Comparison of ENCODE assay signal across 4 cellular contexts in genomic region chr19:36041092-36041491, GRCh38. TPM values are rescaled to one million over a fixed set of nuclear protein-coding genes. Genes with fewer than 3 reads are reported as not detected.
DNase-seq lines count a peak whose midpoint lies in the region; ATAC-seq and TF ChIP-seq lines count a peak whose summit lies in the region.
"Not testable (repeated sequence)": the region's sequence is repeated elsewhere in the genome, so short reads cannot be mapped to it uniquely, and the experiment has no call there.

No MANE protein-coding gene starts in this region.

- H3K9ac ChIP-seq in IMR-90 (ENCODE audit: low read depth, low read length); neural progenitor cell: not testable (repeated sequence)

- not testable (repeated sequence) for H3K4me3 ChIP-seq in IMR-90 (ENCODE audit: insufficient read depth, low read depth, low read length); esophagus squamous epithelium; neural progenitor cell; vagina

- not testable (repeated sequence) for TF ChIP-seq RAD21 in IMR-90 (IDR thresholded peaks at IDR 0.05; ENCODE audit: low read length)

- 100% methylated on average over 1 of the region's 6 CpGs; no CpG with 5 or more reads in 1 of the 2 experiments for WGBS in IMR-90 (ENCODE audit: extremely low coverage in 2 of 2, insufficient read length in 1 of 2), 2 experiments
- WGBS in esophagus squamous epithelium, 2 donors = 81 to 88% methylated on average over 6 of the region's 6 CpGs

- not testable (repeated sequence) for H3K9me1 ChIP-seq in IMR-90 (ENCODE audit: insufficient read depth, low read length)

- not testable (repeated sequence) for H3K4me1 ChIP-seq in IMR-90 (ENCODE audit: control insufficient read depth, insufficient read depth, low read length); neural progenitor cell; vagina
- H3K4me1 ChIP-seq in esophagus squamous epithelium = peaks cover 0 to 28% (median 0%) of the 10 kb centered on the region in 3 donors

- POLR2A ChIA-PET in IMR-90 (lab: Charles Lee; ENCODE audit: unreplicated experiment) = not testable (repeated sequence)

- H4K91ac ChIP-seq in IMR-90 (ENCODE audit: insufficient read depth, low read depth, low read length) = peak overlapping the region; percentile 51

- not testable (repeated sequence) for H3K27me3 ChIP-seq in IMR-90 (ENCODE audit: control insufficient read depth, insufficient read depth, low read length); esophagus squamous epithelium; neural progenitor cell; vagina

- peak overlapping the region; percentile 89 for H3K27ac Mint-ChIP-seq in neural progenitor cell

- intact Hi-C loops in IMR-90 (cut with micrococcal nuclease); esophagus squamous epithelium (cut with DNase I); vagina (cut with DNase I): not testable (repeated sequence)

- peak overlapping the region; percentile 65 for H3K18ac ChIP-seq in IMR-90 (ENCODE audit: low read depth, low read length)

- H3K9me3 ChIP-seq in IMR-90 (ENCODE audit: control insufficient read depth, insufficient read depth, low read length); esophagus squamous epithelium; neural progenitor cell (ENCODE audit: low read depth); vagina: not testable (repeated sequence)

- not testable (repeated sequence) for H3K36me3 Mint-ChIP-seq in neural progenitor cell

- peak overlapping the region; percentile 93 for H3K4ac ChIP-seq in IMR-90 (ENCODE audit: low read depth, low read length)

- CTCF ChIA-PET in IMR-90 (lab: Yijun Ruan, JAX) = interaction anchor here (1.1 kb wide), 1 partner anchor 11 kb away, joined by 6 read pairs; no protein-coding TSS in a partner anchor

- H3K4me3 Mint-ChIP-seq in neural progenitor cell = peak overlapping the region; percentile 14

- not testable (repeated sequence) for H3K79me2 ChIP-seq in neural progenitor cell (ENCODE audit: low read depth)

- dilution Hi-C loops in IMR-90 (cut with HindIII; ENCODE audit: low sequenced_read_pairs, unreplicated experiment) = not testable (repeated sequence)

- H2BK5ac ChIP-seq in IMR-90 (ENCODE audit: low read depth, low read length, poor library complexity, severe bottlenecking) = peak overlapping the region; percentile 58

- not testable (repeated sequence) for H2AK9ac ChIP-seq in IMR-90 (replicated peaks; ENCODE audit: low read depth, low read length, poor library complexity)

- not testable (repeated sequence) for H3K27me3 Mint-ChIP-seq in neural progenitor cell (ENCODE audit: insufficient read depth, low read depth)

- peak overlapping the region; percentile 35; the same call in 1 of the 2 replicates for H3K27ac ChIP-seq in IMR-90 (ENCODE audit: insufficient read depth, low read length)
- H3K27ac ChIP-seq in esophagus squamous epithelium = peak overlapping the region in 3 of 4 donors; percentile 33 to 65 (median 61)
- H3K27ac ChIP-seq in neural progenitor cell = not testable (repeated sequence)
- H3K27ac ChIP-seq in vagina = peak overlapping the region; percentile 69

- peaks cover 12% of the 10 kb centered on the region for H3K4me1 Mint-ChIP-seq in neural progenitor cell

- not testable (repeated sequence) for H3F3A ChIP-seq in neural progenitor cell (ENCODE audit: low read depth)

- not testable (repeated sequence) for TF ChIP-seq CTCF in IMR-90 (conservative IDR thresholded peaks at IDR 0.05; ENCODE audit: low read depth, low read length); esophagus squamous epithelium (IDR thresholded peaks at IDR 0.05); neural progenitor cell (IDR thresholded peaks at IDR 0.05); vagina (IDR thresholded peaks at IDR 0.05)

- in situ Hi-C loops in IMR-90 (cut with MboI; ENCODE audit: low sequenced_read_pairs) = not testable (repeated sequence)

- H2AK5ac ChIP-seq in IMR-90 (ENCODE audit: low read depth, low read length) = peak overlapping the region; percentile 46; the same call in 1 of the 2 replicates

- not testable (repeated sequence) for ATAC-seq in IMR-90 (ENCODE audit: low read depth)

- H3K14ac ChIP-seq in IMR-90 (replicated peaks; ENCODE audit: low read depth, low read length) = peak overlapping the region; percentile 32; the same call in 1 of the 2 replicates

- not testable (repeated sequence) for DNase-seq in IMR-90; esophagus squamous epithelium (lab: John Stamatoyannopoulos, UW); neural progenitor cell (ENCODE audit: low spot score); vagina (ENCODE audit: extremely low spot score in 2 of 2)

- not testable (repeated sequence) for H3K56ac ChIP-seq in IMR-90 (ENCODE audit: extremely low read depth, insufficient read depth, low read length)

- H3K79me1 ChIP-seq in IMR-90 (ENCODE audit: low read depth in 1 of 2, low read length in 2 of 2) = peaks cover 0 to 21% of the 10 kb centered on the region in 2 experiments; a peak in 3 of 4 replicates

- H4K8ac ChIP-seq in IMR-90 (ENCODE audit: low read depth in 2 of 2, low read length in 2 of 2) = peak overlapping the region; percentile 63 to 90

- TF ChIP-seq POLR2A in IMR-90 (IDR thresholded peaks at IDR 0.05; ENCODE audit: low read depth, low read length); esophagus squamous epithelium (IDR thresholded peaks at IDR 0.05); vagina (IDR thresholded peaks at IDR 0.05): not testable (repeated sequence)

- not testable (repeated sequence) for H2AFZ ChIP-seq in IMR-90 (replicated peaks; ENCODE audit: low read length, poor library complexity); neural progenitor cell (replicated peaks)

- not testable (repeated sequence) for BruUV-seq in IMR-90 (replicated peaks; lab: Mats Ljungman, UMichigan)

- H2BK120ac ChIP-seq in IMR-90 (ENCODE audit: low read depth, low read length) = peak overlapping the region; percentile 89

- H3K23ac ChIP-seq in IMR-90 (ENCODE audit: low read depth, low read length) = peak overlapping the region; percentile 79; the same call in 1 of the 2 replicates

- peak overlapping the region; percentile 78 for H4K5ac ChIP-seq in IMR-90 (ENCODE audit: low read depth, low read length)

- H3K4me2 ChIP-seq in IMR-90 (ENCODE audit: low read depth, low read length); neural progenitor cell: not testable (repeated sequence)

- not testable (repeated sequence) for H3K36me3 ChIP-seq in IMR-90 (ENCODE audit: control insufficient read depth, insufficient read depth, low read length); neural progenitor cell; vagina
- peaks cover 0 to 26% (median 0%) of the 10 kb centered on the region in 3 donors for H3K36me3 ChIP-seq in esophagus squamous epithelium

- H2BK15ac ChIP-seq in IMR-90 (ENCODE audit: low read depth, low read length) = peak overlapping the region; percentile 67; the same call in 2 of the 3 replicates

- not testable (repeated sequence) for H3K9me3 Mint-ChIP-seq in neural progenitor cell

- peak overlapping the region; percentile 45 for H2BK20ac ChIP-seq in IMR-90 (ENCODE audit: low read depth, low read length)

- not testable (repeated sequence) for H4K20me1 ChIP-seq in IMR-90 (ENCODE audit: insufficient read depth, low read length); neural progenitor cell (ENCODE audit: low read depth)

RNA-seq across cellular contexts. Expression of gene CLIP3, which starts 8.4 kb away (rescaled TPM):
- total RNA-seq in IMR-90 (2012; rRNA removed) (5.0 and 5.4 TPM in 2 replicates), esophagus squamous epithelium (10 to 100 TPM in 1 of 4 donors, 1 to 10 TPM in 2, under 1 TPM in 1; 0.80 to 15.3 (median 2.7) TPM), neural progenitor cell (ENCODE audit: low replicate concordance) (8.2 and 17.7 TPM in 2 replicates), vagina (31.9 TPM)
- polyA plus RNA-seq in IMR-90 (2012; rRNA removed) = 24.4 and 28.7 TPM in 2 replicates
- 19.6 and 32.6 TPM in 2 replicates for polyA plus RNA-seq in IMR-90 (2012; cell fraction: cytosol; rRNA removed)
- polyA plus RNA-seq in IMR-90 (2012; cell fraction: nucleus; rRNA removed; ENCODE audit: low replicate concordance) = 15.2 and 35.7 TPM in 2 replicates

RNA-seq across cellular contexts. Expression of gene THAP8, which starts 13.0 kb away (rescaled TPM):
- total RNA-seq in IMR-90 (2012; rRNA removed) = 1.8 and 2.2 TPM in 2 replicates
- polyA plus RNA-seq in IMR-90 (2012; rRNA removed) = 5.9 and 7.2 TPM in 2 replicates
- polyA plus RNA-seq in IMR-90 (2012; cell fraction: cytosol; rRNA removed) = 7.4 and 13.9 TPM in 2 replicates
- polyA plus RNA-seq in IMR-90 (2012; cell fraction: nucleus; rRNA removed; ENCODE audit: low replicate concordance) = 3.2 and 7.3 TPM in 2 replicates
- 1 to 10 TPM; 2.8 to 4.8 (median 3.6) TPM for total RNA-seq in esophagus squamous epithelium
- total RNA-seq in neural progenitor cell (ENCODE audit: low replicate concordance) = 6.7 and 9.5 TPM in 2 replicates
- total RNA-seq in vagina = 12.0 TPM

RNA-seq across cellular contexts. Expression of gene WDR62, which starts 13.6 kb away (rescaled TPM):
- 4.5 and 5.0 TPM in 2 replicates for total RNA-seq in IMR-90 (2012; rRNA removed)
- 7.0 and 8.2 TPM in 2 replicates for polyA plus RNA-seq in IMR-90 (2012; rRNA removed)
- 3.9 and 4.0 TPM in 2 replicates for polyA plus RNA-seq in IMR-90 (2012; cell fraction: cytosol; rRNA removed)
- polyA plus RNA-seq in IMR-90 (2012; cell fraction: nucleus; rRNA removed; ENCODE audit: low replicate concordance) = 12.0 and 43.6 TPM in 2 replicates
- total RNA-seq in esophagus squamous epithelium = 1 to 10 TPM; 1.1 to 4.8 (median 3.5) TPM
- 12.0 and 22.4 TPM in 2 replicates for total RNA-seq in neural progenitor cell (ENCODE audit: low replicate concordance)
- total RNA-seq in vagina = 2.5 TPM

RNA-seq across cellular contexts. Expression of gene ALKBH6, which starts 27.1 kb away (rescaled TPM):
- total RNA-seq in IMR-90 (2012; rRNA removed) (10.3 and 12.9 TPM in 2 replicates), esophagus squamous epithelium (10 to 100 TPM; 14.6 to 28.6 (median 18.8) TPM), neural progenitor cell (ENCODE audit: low replicate concordance) (16.3 and 22.5 TPM in 2 replicates), vagina (21.9 TPM)
- 38.7 and 42.7 TPM in 2 replicates for polyA plus RNA-seq in IMR-90 (2012; rRNA removed)
- polyA plus RNA-seq in IMR-90 (2012; cell fraction: cytosol; rRNA removed) = 21.2 and 48.6 TPM in 2 replicates
- polyA plus RNA-seq in IMR-90 (2012; cell fraction: nucleus; rRNA removed; ENCODE audit: low replicate concordance) = 120 and 144 TPM in 2 replicates

RNA-seq across cellular contexts. Expression of gene SYNE4, which starts 32.5 kb away (rescaled TPM):
- not detected in 2 replicates for total RNA-seq in IMR-90 (2012; rRNA removed)
- polyA plus RNA-seq in IMR-90 (2012; rRNA removed) = 0.27 and 0.34 TPM in 2 replicates
- 0.09 and 0.19 TPM in 2 replicates for polyA plus RNA-seq in IMR-90 (2012; cell fraction: cytosol; rRNA removed)
- polyA plus RNA-seq in IMR-90 (2012; cell fraction: nucleus; rRNA removed; ENCODE audit: low replicate concordance) = 3.7 and 5.4 TPM in 2 replicates
- under 1 TPM in 3 of 4 donors, not detected in 1; 0.26 to 0.95 (median 0.57) TPM for total RNA-seq in esophagus squamous epithelium
- 2.3 and 10.9 TPM in 2 replicates for total RNA-seq in neural progenitor cell (ENCODE audit: low replicate concordance)
- total RNA-seq in vagina = 2.0 TPM
